Comparison of ENCODE assay signal across 8 cellular contexts in the genomic region with DNA sequence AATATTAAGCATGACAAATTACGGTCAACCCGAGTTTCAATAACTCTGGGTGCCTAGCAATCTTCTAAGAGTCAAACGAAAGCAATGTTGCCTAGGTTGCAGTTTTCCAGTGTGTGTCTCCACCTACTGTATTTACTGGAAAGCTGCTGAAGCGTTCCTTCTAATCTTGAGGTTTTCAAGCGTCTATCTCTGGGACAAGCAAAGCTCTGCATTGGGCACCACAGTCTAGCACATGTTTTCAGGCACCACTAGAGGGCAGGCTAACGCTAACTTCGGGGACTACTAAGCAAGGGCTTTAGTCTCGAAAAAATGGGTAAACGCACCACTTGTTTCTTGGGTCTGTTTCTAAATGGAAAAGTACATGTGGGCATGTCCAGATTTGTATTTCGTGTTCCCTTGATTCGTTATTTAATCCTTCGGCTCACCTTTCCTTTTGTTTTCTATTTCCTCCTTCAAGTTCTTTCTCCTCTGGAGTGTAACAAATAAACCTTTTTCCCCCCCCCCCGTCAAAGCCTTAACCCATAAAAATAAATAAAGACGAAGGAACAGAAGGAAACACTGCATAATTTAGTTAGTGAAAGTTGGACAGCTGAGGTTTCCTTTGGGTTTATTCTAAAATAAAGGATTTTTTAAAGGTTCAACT.
DNase-seq lines count a peak whose midpoint lies in the region; ATAC-seq and TF ChIP-seq lines count a peak whose summit lies in the region.
"Not testable (repeated sequence)": the region's sequence is repeated elsewhere in the genome, so short reads cannot be mapped to it uniquely, and the experiment has no call there.

No MANE protein-coding gene starts in this region.

- peak; percentile 53 for TF ChIP-seq CTCF in GM13977 (IDR thresholded peaks at IDR 0.05; ENCODE audit: extremely low read depth, insufficient read depth, missing control alignments)
- peak; percentile 34 for TF ChIP-seq CTCF in astrocyte of the cerebellum (IDR thresholded peaks at IDR 0.05; ENCODE audit: low read depth, low read length, missing control alignments)
- TF ChIP-seq CTCF in left ventricle myocardium inferior (IDR thresholded peaks at IDR 0.05; ENCODE audit: borderline replicate concordance) = peak; percentile 67
- TF ChIP-seq CTCF in gastrocnemius medialis (IDR thresholded peaks at IDR 0.05 in 4 of 5, conservative IDR thresholded peaks at IDR 0.05 in 1 of 5) = peak in 2 of 5 experiments; percentile 51 to 61
- TF ChIP-seq CTCF in testis (IDR thresholded peaks at IDR 0.05) = peak in 2 of 3 experiments; percentile 35 to 57

- H3K36me3 ChIP-seq in left ventricle myocardium inferior; gastrocnemius medialis; testis (ENCODE audit: low read depth, missing control alignments): not testable (repeated sequence)

- not testable (repeated sequence) for H3K4me3 ChIP-seq in astrocyte of the cerebellum (ENCODE audit: low read depth, low read length); testis
- peak overlapping the region; percentile 48 for H3K4me3 ChIP-seq in left ventricle myocardium inferior
- peak overlapping the region in 2 of 4 donors; percentile 13 to 37 for H3K4me3 ChIP-seq in gastrocnemius medialis

- WGBS in testis, 2 donors = 2 to 5% methylated on average over 9 to 13 of the region's 14 CpGs

- not testable (repeated sequence) for H3K27me3 ChIP-seq in left ventricle myocardium inferior (ENCODE audit: low read depth); gastrocnemius medialis; testis

- TF ChIP-seq POLR2A in gastrocnemius medialis (IDR thresholded peaks at IDR 0.05); testis (IDR thresholded peaks at IDR 0.05): not testable (repeated sequence)

- not testable (repeated sequence) for H3K9me3 ChIP-seq in left ventricle myocardium inferior (replicated peaks); gastrocnemius medialis; testis

- not testable (repeated sequence) for DNase-seq in GM13977 (ENCODE audit: low spot score); astrocyte of the cerebellum (ENCODE audit: low read depth)
- peak; percentile 85 for DNase-seq in activated CD4-positive, alpha-beta T cell treated with anti-CD3 and anti-CD28 coated beads for 48 hours
- DNase-seq in left ventricle myocardium inferior = peak; percentile 54
- DNase-seq in gastrocnemius medialis = peak; percentile 48 to 65
- peak; percentile 91 for DNase-seq in testis

- not testable (repeated sequence) for H3K4me1 ChIP-seq in left ventricle myocardium inferior, gastrocnemius medialis, testis

- ATAC-seq in GM21825 (IDR thresholded peaks at IDR 0.05; ENCODE audit: unreplicated experiment) = peak; percentile 95
- ATAC-seq in HG03520 (IDR thresholded peaks at IDR 0.05; ENCODE audit: unreplicated experiment) = peak; percentile 85
- ATAC-seq in gastrocnemius medialis = peak; percentile 98

- in situ Hi-C loops in GM13977 (cut with MboI; ENCODE audit: low pct_unique_long_range_greater_than_20kb, low sequenced_read_pairs, unreplicated experiment); astrocyte of the cerebellum (cut with HindIII; ENCODE audit: low sequenced_read_pairs): not testable (repeated sequence)
- in situ Hi-C loops in gastrocnemius medialis (cut with MboI; ENCODE audit: low sequenced_read_pairs in 4 of 4) = loop anchor here in 1 of 4 donors (5.0 kb wide), 1 partner anchor 134 kb away; no protein-coding TSS in a partner anchor

- not testable (repeated sequence) for H3K27ac ChIP-seq in left ventricle myocardium inferior (replicated peaks); gastrocnemius medialis; testis

- intact Hi-C loops in left ventricle myocardium inferior (cut with micrococcal nuclease) (loop anchor here (5.0 kb wide), 1 partner anchor 129 kb away; no protein-coding TSS in a partner anchor), gastrocnemius medialis (cut with DNase I; ENCODE audit: low total_unique reads) (loop anchor here (5.0 kb wide), 1 partner anchor 129 kb away; no protein-coding TSS in a partner anchor), testis (cut with DNase I; ENCODE audit: low total_unique reads) (loop anchor here (10.0 kb wide), 1 partner anchor 131 kb away; no protein-coding TSS in a partner anchor)
